ENCODE assay signal across 8 cellular contexts in genomic region chr17:64320613-64321553, GRCh38. TPM values are rescaled to one million over a fixed set of nuclear protein-coding genes. Genes with fewer than 3 reads are reported as not detected.
DNase-seq lines count a peak whose midpoint lies in the region; ATAC-seq and TF ChIP-seq lines count a peak whose summit lies in the region.

No MANE protein-coding gene starts in this region.

- DNase-seq in AG04449 (ENCODE audit: low read depth, low spot score), result no peak
- peak; percentile 87 for DNase-seq in GM23248
- peak; percentile 39 for DNase-seq in NCI-H2227 treated with DMSO at 0.1 percent for 48 hours (lab: John Stamatoyannopoulos, UW)
- peak; percentile 48 for DNase-seq in central memory CD4-positive, alpha-beta T cell
- DNase-seq in left kidney (ENCODE audit: low read depth, low spot score), result peak; percentile 85
- peak; percentile 21 for DNase-seq in stimulated activated CD4-positive, alpha-beta T cell treated with anti-CD3 and anti-CD28 coated beads, Interleukin-4, amount 100 ng/mL, for 1 hour

- no peaks in the 10 kb centered on the region for H3K9me3 ChIP-seq in GM23248 (ENCODE audit: low read depth)

- H3K4me2 ChIP-seq in GM23248 (ENCODE audit: unreplicated experiment), result peak overlapping the region; percentile 77

- ATAC-seq in GM21526 (IDR thresholded peaks at IDR 0.05; ENCODE audit: low FRiP score, unreplicated experiment), result no peak

- peak overlapping the region; percentile 76 for H2AFZ ChIP-seq in GM23248

- H3K9ac ChIP-seq in GM23248, result peak overlapping the region; percentile 21; the same call in 1 of the 2 replicates

- no peaks in the 10 kb centered on the region for H3K79me2 ChIP-seq in GM23248 (ENCODE audit: insufficient read depth)

- H3F3A ChIP-seq in GM23248 (ENCODE audit: insufficient read depth), result 0 out of 2 replicates have a peak, but pooled peaks cover 3% of the 10 kb centered on the region

- H3K4me1 ChIP-seq in GM23248 (ENCODE audit: insufficient read depth), result peaks cover 1% of the 10 kb centered on the region; the same call in 1 of the 2 replicates

- TF ChIP-seq CTCF in AG04449 (IDR thresholded peaks at IDR 0.05; ENCODE audit: insufficient read depth, low read length, missing control alignments), result peak; percentile 63
- TF ChIP-seq CTCF in WI38 (IDR thresholded peaks at IDR 0.05; ENCODE audit: low read depth, low read length), result peak; percentile 64

- no peaks in the 10 kb centered on the region for H3K36me3 ChIP-seq in GM23248 (ENCODE audit: low read depth)

- no peaks in the 10 kb centered on the region for H4K20me1 ChIP-seq in GM23248 (ENCODE audit: insufficient read depth)

- 14 to 17% methylated on average over 28 of the region's 28 CpGs for WGBS in GM23248 (ENCODE audit: low coverage in 1 of 2, low lambda C conversion rate in 2 of 2, missing lambda C conversion rate in 2 of 2), 2 experiments

- in situ Hi-C loops in GM23248 (cut with MboI), result loop anchor here (5.0 kb wide), 1 partner anchor 86 kb away; no protein-coding TSS in a partner anchor

- no peaks in the 10 kb centered on the region for H3K9me2 ChIP-seq in GM23248 (ENCODE audit: insufficient read depth)

- CTCF ChIA-PET in AG04449 (lab: Yijun Ruan, JAX), result interaction anchor here (0.7 to 24.9 kb wide), 34 partner anchors 9 to 416 kb away, joined by 3 to 1075 read pairs (median 5); partner anchors contain the start of gene CEP95

- H3K27ac ChIP-seq in GM23248, result no peak overlapping the region

- POLR2A ChIA-PET in AG04449 (lab: Yijun Ruan, JAX), result interaction anchor here (0.5 kb wide), 1 partner anchor 98 kb away, joined by 3 read pairs; no protein-coding TSS in a partner anchor

- H3K27me3 ChIP-seq in GM23248 (replicated peaks; ENCODE audit: insufficient read depth), result no peaks in the 10 kb centered on the region

- H3K4me3 ChIP-seq in AG04449 (ENCODE audit: low read depth, low read length), result peak overlapping the region; percentile 8; the same call in 1 of the 2 replicates
- peak overlapping the region; percentile 54 for H3K4me3 ChIP-seq in GM23248
- H3K4me3 ChIP-seq in WI38 (ENCODE audit: low read depth, low read length), result no peak overlapping the region

RNA-seq across cellular contexts. Expression of gene TEX2, which starts 57.8 kb away (rescaled TPM):
- 37.0 and 39.8 TPM in 2 replicates for total RNA-seq in GM23248 (2014; rRNA removed; shearing (Covaris generic))
- 26.9 and 28.3 TPM in 2 replicates for polyA plus RNA-seq in GM23248 (2016; fragmentation: Nextera tagmentation; extraction: Ambion mirVana)
